ENCODE assay signal across 8 cellular contexts in the genomic region with DNA sequence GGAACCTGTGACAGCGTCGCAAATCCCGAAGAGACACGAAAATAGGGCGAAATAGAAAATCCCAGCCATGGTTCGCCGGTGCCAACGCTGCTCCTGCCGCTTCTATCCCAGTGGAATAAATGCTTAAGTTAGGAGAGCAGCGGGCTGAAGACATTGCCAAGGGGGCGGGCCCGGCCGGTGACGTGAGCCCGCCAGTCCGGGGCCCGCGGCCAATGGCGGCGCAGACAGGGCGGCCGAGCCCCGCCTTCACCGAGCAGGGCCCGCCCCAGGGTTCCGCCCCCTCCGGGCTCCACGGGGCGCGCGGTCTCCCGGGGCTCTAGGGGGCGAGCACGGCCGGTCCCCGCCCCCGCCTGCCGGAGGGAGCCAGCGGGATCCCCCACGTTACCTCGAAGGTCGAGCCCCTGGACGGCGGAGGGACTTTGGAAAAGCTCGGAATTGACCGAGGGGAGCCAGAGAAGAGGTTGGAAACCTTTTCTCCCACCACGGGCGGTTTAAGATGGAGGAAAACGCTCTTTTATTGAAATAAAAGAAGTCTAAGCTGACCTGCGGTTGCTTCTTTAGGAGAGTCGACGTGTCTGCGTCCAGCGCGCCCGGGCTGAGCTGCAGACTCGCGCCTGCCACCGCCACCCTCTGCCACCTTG.
DNase-seq lines count a peak whose midpoint lies in the region; ATAC-seq, FAIRE-seq and TF ChIP-seq lines count a peak whose summit lies in the region.

A gene (minus strand): TSS at position 125 of the 641 bp plus-strand sequence. CDS start 56 bp downstream, at position 69.

- peak; percentile 9; the same call in 1 of the 2 replicates for TF ChIP-seq CTCF in AG09319 (IDR thresholded peaks at IDR 0.05; ENCODE audit: low read depth, low read length)

- peak within 1 kb of the TSS; percentile 98 to 99 for H3K27ac Mint-ChIP-seq in effector memory CD8-positive, alpha-beta T cell

- H3K9me3 Mint-ChIP-seq in effector memory CD8-positive, alpha-beta T cell, result no peaks in the 10 kb centered on the region

- no peak for FAIRE-seq in GM19239 (lab: Jason Lieb, UNC)

- H3K27me3 Mint-ChIP-seq in effector memory CD8-positive, alpha-beta T cell, result peaks cover 35 to 37% of the 10 kb centered on the region in 2 donors

- peak within 1 kb of the TSS; percentile 82 to 97 for H3K4me3 Mint-ChIP-seq in effector memory CD8-positive, alpha-beta T cell

- ATAC-seq in HG03378 (IDR thresholded peaks at IDR 0.05; ENCODE audit: unreplicated experiment), result peak; percentile 69
- ATAC-seq in effector memory CD8-positive, alpha-beta T cell (replicated peaks), result peak; percentile 85

- DNase-seq in AG09319 (ENCODE audit: extremely low read depth, low read depth), result peak; percentile 80
- DNase-seq in GM19239 (ENCODE audit: insufficient read length, low spot score), result peak; percentile 67
- DNase-seq in NCI-H748 treated with DMSO at 0.1 percent for 48 hours (lab: John Stamatoyannopoulos, UW), result peak; percentile 87
- DNase-seq in activated CD8-positive, alpha-beta memory T cell treated with anti-CD3 and anti-CD28 coated beads for 48 hours (ENCODE audit: low read depth in 2 of 3, low spot score in 2 of 3), result peak; percentile 45 to 63 (median 46)
- peak; percentile 88 to 95 (median 91) for DNase-seq in effector memory CD8-positive, alpha-beta T cell
- peak; percentile 95 for DNase-seq in medulla oblongata (ENCODE audit: extremely low spot score)
- peak; percentile 69 to 79 (median 78) for DNase-seq in stimulated activated CD4-positive, alpha-beta T cell treated with anti-CD3 and anti-CD28 coated beads, TNF-alpha, amount 100 ng/mL, for 4 hours (ENCODE audit: low read depth in 3 of 3)

- peaks cover 22 to 30% of the 10 kb centered on the region in 2 donors for H3K4me1 Mint-ChIP-seq in effector memory CD8-positive, alpha-beta T cell (ENCODE audit: low read depth in 2 of 2)

- H3K36me3 Mint-ChIP-seq in effector memory CD8-positive, alpha-beta T cell (ENCODE audit: insufficient read depth), result peaks cover 31% of the 10 kb centered on the region

Comparison
In these comparisons a context has a peak if more than half of its experiments do, and no peak if none do; other contexts are left out.
1. Peak in every context shown above with its lines: DNase-seq and ATAC-seq.